27 cellular contexts compared by ENCODE assay signal in the genomic region with DNA sequence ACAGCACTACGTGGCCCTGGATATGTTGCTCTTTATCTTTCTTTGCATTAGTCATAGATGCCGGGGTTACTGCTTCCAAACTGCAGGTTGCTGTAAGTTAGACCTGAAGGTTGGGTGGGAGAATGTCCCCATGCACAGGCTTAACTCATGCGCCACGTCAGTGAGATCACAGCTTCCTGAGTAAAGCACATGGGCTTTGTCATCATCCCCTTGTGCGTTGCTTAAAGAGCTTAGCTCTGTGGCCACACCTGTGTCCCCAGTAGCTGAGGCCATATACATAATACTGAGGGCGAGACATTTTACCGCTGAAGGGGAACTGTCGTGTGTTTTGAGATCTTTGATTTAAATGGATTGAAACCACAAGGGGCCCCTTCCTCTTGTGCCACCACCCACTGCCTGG. TPM values are rescaled to one million over a fixed set of nuclear protein-coding genes. Genes with fewer than 3 reads are reported as not detected.
DNase-seq lines count a peak whose midpoint lies in the region; ATAC-seq and TF ChIP-seq lines count a peak whose summit lies in the region.
"Had no signal": no experiment of that assay in that cellular context is flagged by ENCODE, and none has a peak within 500 bp of the region (broad histone marks: within the 10 kb centered on the region; RNA-seq: fewer than 3 reads in every experiment).

No MANE protein-coding gene starts in this region.

- H3K36me3 ChIP-seq in Panc1 (ENCODE audit: control insufficient read depth, insufficient read depth, low read length) (peaks cover 29% of the 10 kb centered on the region), GM23248 (ENCODE audit: low read depth) (0 out of 2 replicates have a peak, but pooled peaks cover 3% of the 10 kb centered on the region)

- TF ChIP-seq CTCF in Panc1 (IDR thresholded peaks at IDR 0.05) (no peak), GM10248 (IDR thresholded peaks at IDR 0.05; ENCODE audit: control extremely low read depth, extremely low read depth, low read depth, missing control alignments) (no peak)

- CTCF ChIA-PET in Panc1 (lab: Charles Lee), result no interaction called here
- CTCF ChIA-PET in GM10248 (lab: Yijun Ruan, JAX), result interaction anchor here (0.8 to 1.4 kb wide), 2 partner anchors 11 to 17 kb away, joined by 3 read pairs; no protein-coding TSS in a partner anchor

- no peak overlapping the region for H3K4me3 ChIP-seq in Jurkat, Clone E6-1 (ENCODE audit: low read length)
- H3K4me3 ChIP-seq in Panc1 (ENCODE audit: low read depth in 2 of 2, low read length in 2 of 2), result no peak overlapping the region
- H3K4me3 ChIP-seq in GM23248, result no peak overlapping the region
- H3K4me3 ChIP-seq: GM12878, HAP-1, SK-N-MC had no signal

- ATAC-seq in Panc1, result 0 out of 2 replicates have a peak, but pooled peaks have one; percentile 28
- ATAC-seq: GM12878 had no signal

- H3K9me3 ChIP-seq in Panc1 (ENCODE audit: control insufficient read depth, insufficient read depth, low read depth, low read length), result no peaks in the 10 kb centered on the region
- no peaks in the 10 kb centered on the region for H3K9me3 ChIP-seq in GM23248 (ENCODE audit: low read depth)
- H3K9me3 ChIP-seq: BE2C, HAP-1 had no signal

- BruUV-seq in Panc1 (replicated peaks; lab: Mats Ljungman, UMichigan), result no TSS peak

- DNase-seq in NCI-H82 (lab: John Stamatoyannopoulos, UW) (peak; percentile 74), NCI-H82 treated with DMSO at 0.1 percent for 48 hours (lab: John Stamatoyannopoulos, UW; ENCODE audit: unreplicated experiment) (no peak), Panc1 (ENCODE audit: low read depth, low spot score) (no peak), GM23248 (no peak), GM10248 (ENCODE audit: extremely low spot score) (no peak), HCEC 1CT (no peak)
- peak; percentile 24 for DNase-seq in Jurkat, Clone E6-1 (ENCODE audit: low read depth, low spot score)
- DNase-seq: 8988T; ACHN; BE2C; CD4-positive, CD25-positive, alpha-beta regulatory T cell; DMS53; GOT3; NCI-H1105 treated with DMSO at 0.1 percent for 48 hours; NCI-H146; NCI-H1930; NCI-H2107; NCI-H524 treated with DMSO at 0.1 percent for 48 hours; NCI-H774; OCI-M1; SIG-M5 had no signal

- H3F3A ChIP-seq in GM23248 (ENCODE audit: insufficient read depth), result no peaks in the 10 kb centered on the region

- H3K4me2 ChIP-seq in GM23248 (ENCODE audit: unreplicated experiment), result no peak overlapping the region

- intact Hi-C loops in Panc1 (cut with micrococcal nuclease; ENCODE audit: unreplicated experiment), result no loop called here

- no peaks in the 10 kb centered on the region for H3K79me2 ChIP-seq in GM23248 (ENCODE audit: insufficient read depth)

- H4K20me1 ChIP-seq in GM23248 (ENCODE audit: insufficient read depth), result no peaks in the 10 kb centered on the region

- WGBS in GM23248 (ENCODE audit: low coverage in 1 of 2, low lambda C conversion rate in 2 of 2, missing lambda C conversion rate in 2 of 2), 2 experiments, result 95 to 98% methylated on average over 8 of the region's 8 CpGs

- in situ Hi-C loops in Panc1 (cut with HindIII; ENCODE audit: low pct_unique_long_range_greater_than_20kb, low sequenced_read_pairs), result no loop called here
- in situ Hi-C loops in GM23248 (cut with MboI), result no loop called here

- H3K27me3 ChIP-seq in Panc1 (ENCODE audit: control insufficient read depth, insufficient read depth, low read length) (no peaks in the 10 kb centered on the region), GM23248 (replicated peaks; ENCODE audit: insufficient read depth) (no peaks in the 10 kb centered on the region)
- H3K27me3 ChIP-seq: BE2C had no signal

- no peak overlapping the region for H3K27ac ChIP-seq in Panc1 (ENCODE audit: low read length)
- H3K27ac ChIP-seq in GM23248, result no peak overlapping the region
- H3K27ac ChIP-seq: SK-N-MC had no signal

- no peaks in the 10 kb centered on the region for H3K9me2 ChIP-seq in GM23248 (ENCODE audit: insufficient read depth)

- H3K4me1 ChIP-seq in Panc1 (ENCODE audit: control insufficient read depth, insufficient read depth, low read length), result no peaks in the 10 kb centered on the region
- no peaks in the 10 kb centered on the region for H3K4me1 ChIP-seq in GM23248 (ENCODE audit: insufficient read depth)
- H3K4me1 ChIP-seq: HAP-1 had no signal

- H2AFZ ChIP-seq in GM23248, result no peak overlapping the region

- H3K9ac ChIP-seq in GM23248, result no peak overlapping the region

- POLR2A ChIA-PET in Panc1 (lab: Charles Lee) (no interaction called here), GM10248 (lab: Yijun Ruan, JAX) (interaction anchor here (0.6 kb wide), 1 partner anchor 743 kb away, joined by 5 read pairs; no protein-coding TSS in a partner anchor)

RNA-seq across cellular contexts. Expression of a gene that starts 45.8 kb away (rescaled TPM):
- not detected for polyA plus RNA-seq in Jurkat, Clone E6-1 (2012; ENCODE audit: insufficient read depth, insufficient read length)
- total RNA-seq in Panc1 (2021; ENCODE audit: unreplicated experiment), result 0.82 TPM
- 0.71 TPM for polyA plus RNA-seq in Panc1 (2012; ENCODE audit: insufficient read length)
- not detected in 2 replicates for total RNA-seq in GM23248 (2014; rRNA removed; shearing (Covaris generic))
- polyA plus RNA-seq in GM23248 (2016; fragmentation: Nextera tagmentation; extraction: Ambion mirVana), result not detected in 2 replicates
- total RNA-seq: CD4-positive, CD25-positive, alpha-beta regulatory T cell; Daoy; G401; GM12878 had no signal
- polyA plus RNA-seq: IgD-negative memory B cell had no signal

Comparison
In these comparisons a context has a peak if more than half of its experiments do, and no peak if none do; other contexts are left out.
1. DNase-seq: peak in NCI-H82 (single experiment) and Jurkat, Clone E6-1 (single experiment); none in NCI-H82 treated with DMSO at 0.1 percent for 48 hours (single experiment), Panc1 (single experiment), GM23248 (single experiment), GM10248 (single experiment) and HCEC 1CT (single experiment).